18 cellular contexts compared by ENCODE assay signal in the genomic region with DNA sequence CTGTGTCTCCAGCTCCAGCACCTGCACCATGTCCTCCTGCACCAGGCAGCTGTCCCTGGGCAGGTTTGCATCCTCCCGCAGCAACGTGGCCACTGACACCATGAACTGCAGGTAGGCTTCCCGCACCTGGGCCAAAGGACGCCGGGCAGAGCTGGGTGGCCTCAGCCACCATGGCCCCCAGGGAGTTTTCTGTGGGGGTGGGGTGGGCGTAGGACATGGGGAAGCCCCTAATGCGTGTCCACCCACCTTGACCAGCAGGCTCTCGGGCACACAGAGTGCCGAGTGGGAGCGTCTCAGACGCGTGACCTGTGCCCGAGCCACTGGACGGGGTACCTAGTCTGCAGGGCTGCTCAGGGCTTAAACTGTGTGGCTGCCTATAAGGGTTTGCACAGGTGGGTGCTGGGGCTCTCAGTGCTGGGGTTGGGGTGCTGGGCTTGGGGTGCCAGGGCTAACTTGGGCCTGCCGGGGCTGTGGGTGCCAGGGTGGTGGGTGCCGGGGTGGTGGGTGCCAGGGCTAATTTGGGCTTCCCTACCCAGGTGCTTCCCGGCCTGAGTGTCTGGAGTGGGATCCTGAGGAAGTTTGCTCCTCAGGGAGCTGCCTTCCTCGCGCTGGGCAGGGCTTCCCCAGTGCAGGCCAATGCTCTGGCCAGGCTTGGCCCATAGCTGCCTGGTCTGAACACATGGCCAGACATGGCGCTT. TPM values are rescaled to one million over a fixed set of nuclear protein-coding genes. Genes with fewer than 3 reads are reported as not detected.
"Had no signal": no experiment of that assay in that cellular context is flagged by ENCODE, and none has a peak within 500 bp of the region (broad histone marks: within the 10 kb centered on the region; RNA-seq: fewer than 3 reads in every experiment).

No MANE protein-coding gene starts in this region.

- H3K9me3 Mint-ChIP-seq: activated T-cell treated with anti-CD3 and anti-CD28 coated beads, Interleukin-2, amount 50 U/mL, for 4 hours; central memory CD8-positive, alpha-beta T cell; mesothelial cell of epicardium; neural crest cell had no signal

- H3K27me3 Mint-ChIP-seq: activated CD4-positive, alpha-beta memory T cell treated with anti-CD3 and anti-CD28 coated beads, Interleukin-2, amount 10 ng/mL, durations not matched to agents 7 days and 5 days had no signal

- ATAC-seq: activated T-cell treated with anti-CD3 and anti-CD28 coated beads, Interleukin-2, amount 50 U/mL, for 4 hours; foreskin keratinocyte; left cardiac atrium; lower lobe of right lung had no signal

- H3K27me3 ChIP-seq: foreskin keratinocyte, ovary, thyroid gland, vagina had no signal

- H3K4me3 ChIP-seq: lower lobe of right lung, ovary, sigmoid colon, thyroid gland, vagina had no signal

- H3K36me3 ChIP-seq: lower lobe of right lung, ovary, sigmoid colon, thyroid gland, vagina had no signal

- H3K27ac Mint-ChIP-seq: activated CD4-positive, alpha-beta memory T cell treated with anti-CD3 and anti-CD28 coated beads, Interleukin-2, amount 10 ng/mL, durations not matched to agents 7 days and 5 days; activated naive CD8-positive, alpha-beta T cell treated with anti-CD3 and anti-CD28 coated beads, Interleukin-2, amount 10 ng/mL, durations not matched to agents 7 days and 5 days; brain; mesothelial cell of epicardium had no signal

- H3K36me3 Mint-ChIP-seq: activated naive CD8-positive, alpha-beta T cell treated with anti-CD3 and anti-CD28 coated beads, Interleukin-2, amount 10 ng/mL, durations not matched to agents 7 days and 5 days; brain; mesothelial cell of epicardium had no signal

- H3K4me1 Mint-ChIP-seq: activated CD4-positive, alpha-beta memory T cell treated with anti-CD3 and anti-CD28 coated beads, Interleukin-2, amount 10 ng/mL, durations not matched to agents 7 days and 5 days; activated naive CD8-positive, alpha-beta T cell treated with anti-CD3 and anti-CD28 coated beads, Interleukin-2, amount 10 ng/mL, durations not matched to agents 7 days and 5 days; brain; central memory CD8-positive, alpha-beta T cell; mesothelial cell of epicardium; neural crest cell had no signal

- H3K4me3 Mint-ChIP-seq: activated CD4-positive, alpha-beta memory T cell treated with anti-CD3 and anti-CD28 coated beads, Interleukin-2, amount 10 ng/mL, durations not matched to agents 7 days and 5 days; activated naive CD8-positive, alpha-beta T cell treated with anti-CD3 and anti-CD28 coated beads, Interleukin-2, amount 10 ng/mL, durations not matched to agents 7 days and 5 days; activated T-cell treated with anti-CD3 and anti-CD28 coated beads, Interleukin-2, amount 50 U/mL, for 4 hours; brain; central memory CD8-positive, alpha-beta T cell; mesothelial cell of epicardium; neural crest cell had no signal

- H3K27ac ChIP-seq: foreskin keratinocyte, lower lobe of right lung, ovary, sigmoid colon, thyroid gland, vagina had no signal

- DNase-seq: activated CD4-positive, alpha-beta T cell treated with anti-CD3 and anti-CD28 coated beads for 1 hour; activated effector memory CD4-positive, alpha-beta T cell treated with anti-CD3 and anti-CD28 coated beads, Interleukin-2, amount 50 U/mL, for 16 hours; activated naive CD8-positive, alpha-beta T cell treated with anti-CD3 and anti-CD28 coated beads, Interleukin-2, amount 10 ng/mL, durations not matched to agents 7 days and 5 days; activated T-cell treated with anti-CD3 and anti-CD28 coated beads, Interleukin-2, amount 50 U/mL, for 4 hours; effector CD8-positive, alpha-beta T cell; foreskin keratinocyte; left cardiac atrium; lower lobe of right lung; sigmoid colon; stimulated activated CD4-positive, alpha-beta T cell treated with anti-CD3 and anti-CD28 coated beads, Interleukin-1b, Interleukin-23, amount 100 ng/mL, for 48 hours; thyroid gland had no signal

- H3K4me1 ChIP-seq: foreskin keratinocyte, lower lobe of right lung, vagina had no signal

- H3K9me3 ChIP-seq: lower lobe of right lung, ovary, thyroid gland, vagina had no signal

RNA-seq across cellular contexts. Expression of a gene that starts 28.5 kb away (rescaled TPM):
- total RNA-seq: foreskin keratinocyte had no signal
